ENCODE assay signal across 1 cellular context in the genomic region with DNA sequence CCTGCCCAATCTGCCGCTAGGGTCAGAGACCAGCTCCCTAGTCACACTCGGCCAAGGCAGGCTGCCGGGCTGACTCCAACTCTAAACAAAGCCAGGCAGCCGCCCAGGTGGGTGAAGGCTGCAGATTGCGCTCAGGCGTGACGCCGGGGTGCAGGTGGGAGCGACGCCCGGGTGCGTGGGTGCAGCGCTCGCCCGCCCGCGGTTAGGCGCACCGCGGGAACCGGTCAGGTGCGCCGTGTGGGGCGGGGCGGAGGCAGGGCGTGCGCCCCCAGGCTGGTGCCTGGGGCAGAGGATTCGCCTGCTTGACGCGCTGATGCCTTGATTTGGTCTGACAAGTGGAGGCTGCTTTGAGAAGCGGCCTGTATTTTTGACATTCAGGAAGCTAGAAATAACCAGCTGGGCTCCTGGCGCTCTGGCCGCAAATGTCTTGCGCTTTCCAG.
A peak's percentile ranks its signal among the peaks of the same experiment; 100 is the strongest.
TF ChIP-seq lines count a peak whose summit lies in the region.

No MANE protein-coding gene starts in this region.

TF ChIP-seq in WTC11, 78 proteins besides CTCF, POLR2A, EP300 and RAD21 (continued from another document and continues in another):
- peak; percentile 70; the same call in 1 of the 2 replicates for TF ChIP-seq FOXP1 (CRISPR knock-in tag; IDR thresholded peaks at IDR 0.05; ENCODE audit: borderline replicate concordance)
- no peak for TF ChIP-seq ZNF671 (CRISPR knock-in tag; IDR thresholded peaks at IDR 0.05)
- no peak; the same call in 1 of the 2 replicates for TF ChIP-seq CREM (CRISPR knock-in tag; IDR thresholded peaks at IDR 0.05)
- TF ChIP-seq, protein P1, sequence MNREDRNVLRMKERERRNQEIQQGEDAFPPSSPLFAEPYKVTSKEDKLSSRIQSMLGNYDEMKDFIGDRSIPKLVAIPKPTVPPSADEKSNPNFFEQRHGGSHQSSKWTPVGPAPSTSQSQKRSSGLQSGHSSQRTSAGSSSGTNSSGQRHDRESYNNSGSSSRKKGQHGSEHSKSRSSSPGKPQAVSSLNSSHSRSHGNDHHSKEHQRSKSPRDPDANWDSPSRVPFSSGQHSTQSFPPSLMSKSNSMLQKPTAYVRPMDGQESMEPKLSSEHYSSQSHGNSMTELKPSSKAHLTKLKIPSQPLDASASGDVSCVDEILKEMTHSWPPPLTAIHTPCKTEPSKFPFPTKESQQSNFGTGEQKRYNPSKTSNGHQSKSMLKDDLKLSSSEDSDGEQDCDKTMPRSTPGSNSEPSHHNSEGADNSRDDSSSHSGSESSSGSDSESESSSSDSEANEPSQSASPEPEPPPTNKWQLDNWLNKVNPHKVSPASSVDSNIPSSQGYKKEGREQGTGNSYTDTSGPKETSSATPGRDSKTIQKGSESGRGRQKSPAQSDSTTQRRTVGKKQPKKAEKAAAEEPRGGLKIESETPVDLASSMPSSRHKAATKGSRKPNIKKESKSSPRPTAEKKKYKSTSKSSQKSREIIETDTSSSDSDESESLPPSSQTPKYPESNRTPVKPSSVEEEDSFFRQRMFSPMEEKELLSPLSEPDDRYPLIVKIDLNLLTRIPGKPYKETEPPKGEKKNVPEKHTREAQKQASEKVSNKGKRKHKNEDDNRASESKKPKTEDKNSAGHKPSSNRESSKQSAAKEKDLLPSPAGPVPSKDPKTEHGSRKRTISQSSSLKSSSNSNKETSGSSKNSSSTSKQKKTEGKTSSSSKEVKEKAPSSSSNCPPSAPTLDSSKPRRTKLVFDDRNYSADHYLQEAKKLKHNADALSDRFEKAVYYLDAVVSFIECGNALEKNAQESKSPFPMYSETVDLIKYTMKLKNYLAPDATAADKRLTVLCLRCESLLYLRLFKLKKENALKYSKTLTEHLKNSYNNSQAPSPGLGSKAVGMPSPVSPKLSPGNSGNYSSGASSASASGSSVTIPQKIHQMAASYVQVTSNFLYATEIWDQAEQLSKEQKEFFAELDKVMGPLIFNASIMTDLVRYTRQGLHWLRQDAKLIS (CRISPR knock-in tag; IDR thresholded peaks at IDR 0.05; ENCODE audit: borderline replicate concordance), result no peak
- no peak for TF ChIP-seq ELF4 (CRISPR knock-in tag; IDR thresholded peaks at IDR 0.05; ENCODE audit: low read depth)
- no peak for TF ChIP-seq ATF6 (CRISPR knock-in tag; IDR thresholded peaks at IDR 0.05)
- TF ChIP-seq TP53 (CRISPR knock-in tag; IDR thresholded peaks at IDR 0.05), result no peak
- no peak for TF ChIP-seq RELA (CRISPR knock-in tag; IDR thresholded peaks at IDR 0.05; ENCODE audit: borderline replicate concordance)
- no peak for TF ChIP-seq HMGA2 (CRISPR knock-in tag; IDR thresholded peaks at IDR 0.05)
- no peak for TF ChIP-seq NFYB (CRISPR knock-in tag; conservative IDR thresholded peaks at IDR 0.05; ENCODE audit: low read depth)
- TF ChIP-seq, protein P2, sequence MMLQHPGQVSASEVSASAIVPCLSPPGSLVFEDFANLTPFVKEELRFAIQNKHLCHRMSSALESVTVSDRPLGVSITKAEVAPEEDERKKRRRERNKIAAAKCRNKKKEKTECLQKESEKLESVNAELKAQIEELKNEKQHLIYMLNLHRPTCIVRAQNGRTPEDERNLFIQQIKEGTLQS (CRISPR knock-in tag; conservative IDR thresholded peaks at IDR 0.05), result no peak
- no peak for TF ChIP-seq ZNF232 (CRISPR knock-in tag; IDR thresholded peaks at IDR 0.05)
- TF ChIP-seq, protein P3, sequence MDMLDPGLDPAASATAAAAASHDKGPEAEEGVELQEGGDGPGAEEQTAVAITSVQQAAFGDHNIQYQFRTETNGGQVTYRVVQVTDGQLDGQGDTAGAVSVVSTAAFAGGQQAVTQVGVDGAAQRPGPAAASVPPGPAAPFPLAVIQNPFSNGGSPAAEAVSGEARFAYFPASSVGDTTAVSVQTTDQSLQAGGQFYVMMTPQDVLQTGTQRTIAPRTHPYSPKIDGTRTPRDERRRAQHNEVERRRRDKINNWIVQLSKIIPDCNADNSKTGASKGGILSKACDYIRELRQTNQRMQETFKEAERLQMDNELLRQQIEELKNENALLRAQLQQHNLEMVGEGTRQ (CRISPR knock-in tag; IDR thresholded peaks at IDR 0.05), result peak; percentile 70
- no peak for TF ChIP-seq GTF2I (CRISPR knock-in tag; conservative IDR thresholded peaks at IDR 0.05)
- no peak for TF ChIP-seq JAZF1 (CRISPR knock-in tag; IDR thresholded peaks at IDR 0.05)
- peak; percentile 51 for TF ChIP-seq SP1 (CRISPR knock-in tag; conservative IDR thresholded peaks at IDR 0.05)
- TF ChIP-seq ZNF219 (CRISPR knock-in tag; IDR thresholded peaks at IDR 0.05; ENCODE audit: borderline replicate concordance), result no peak
- no peak for TF ChIP-seq IRF1 (CRISPR knock-in tag; IDR thresholded peaks at IDR 0.05)
- TF ChIP-seq ATF1 (CRISPR knock-in tag; IDR thresholded peaks at IDR 0.05), result no peak
- TF ChIP-seq, protein P4, sequence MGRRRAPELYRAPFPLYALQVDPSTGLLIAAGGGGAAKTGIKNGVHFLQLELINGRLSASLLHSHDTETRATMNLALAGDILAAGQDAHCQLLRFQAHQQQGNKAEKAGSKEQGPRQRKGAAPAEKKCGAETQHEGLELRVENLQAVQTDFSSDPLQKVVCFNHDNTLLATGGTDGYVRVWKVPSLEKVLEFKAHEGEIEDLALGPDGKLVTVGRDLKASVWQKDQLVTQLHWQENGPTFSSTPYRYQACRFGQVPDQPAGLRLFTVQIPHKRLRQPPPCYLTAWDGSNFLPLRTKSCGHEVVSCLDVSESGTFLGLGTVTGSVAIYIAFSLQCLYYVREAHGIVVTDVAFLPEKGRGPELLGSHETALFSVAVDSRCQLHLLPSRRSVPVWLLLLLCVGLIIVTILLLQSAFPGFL (CRISPR knock-in tag; IDR thresholded peaks at IDR 0.05; ENCODE audit: borderline replicate concordance), result no peak
- TF ChIP-seq EMX1 (CRISPR knock-in tag; IDR thresholded peaks at IDR 0.05), result no peak
- no peak for TF ChIP-seq CREB1 (CRISPR knock-in tag; IDR thresholded peaks at IDR 0.05)
- TF ChIP-seq GABPB1 (CRISPR knock-in tag; IDR thresholded peaks at IDR 0.05), result no peak
- TF ChIP-seq, protein P5, sequence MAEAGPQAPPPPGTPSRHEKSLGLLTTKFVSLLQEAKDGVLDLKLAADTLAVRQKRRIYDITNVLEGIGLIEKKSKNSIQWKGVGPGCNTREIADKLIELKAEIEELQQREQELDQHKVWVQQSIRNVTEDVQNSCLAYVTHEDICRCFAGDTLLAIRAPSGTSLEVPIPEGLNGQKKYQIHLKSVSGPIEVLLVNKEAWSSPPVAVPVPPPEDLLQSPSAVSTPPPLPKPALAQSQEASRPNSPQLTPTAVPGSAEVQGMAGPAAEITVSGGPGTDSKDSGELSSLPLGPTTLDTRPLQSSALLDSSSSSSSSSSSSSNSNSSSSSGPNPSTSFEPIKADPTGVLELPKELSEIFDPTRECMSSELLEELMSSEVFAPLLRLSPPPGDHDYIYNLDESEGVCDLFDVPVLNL (CRISPR knock-in tag; IDR thresholded peaks at IDR 0.05; ENCODE audit: borderline replicate concordance, low read depth), result no peak
- TF ChIP-seq ESRRA (CRISPR knock-in tag; IDR thresholded peaks at IDR 0.05; ENCODE audit: borderline replicate concordance), result no peak
- peak; percentile 78 for TF ChIP-seq ZNF423 (CRISPR knock-in tag; IDR thresholded peaks at IDR 0.05)
- TF ChIP-seq FOXK1 (CRISPR knock-in tag; IDR thresholded peaks at IDR 0.05), result peak; percentile 51
- TF ChIP-seq NR1H2 (CRISPR knock-in tag; IDR thresholded peaks at IDR 0.05), result no peak
- TF ChIP-seq, protein P6, sequence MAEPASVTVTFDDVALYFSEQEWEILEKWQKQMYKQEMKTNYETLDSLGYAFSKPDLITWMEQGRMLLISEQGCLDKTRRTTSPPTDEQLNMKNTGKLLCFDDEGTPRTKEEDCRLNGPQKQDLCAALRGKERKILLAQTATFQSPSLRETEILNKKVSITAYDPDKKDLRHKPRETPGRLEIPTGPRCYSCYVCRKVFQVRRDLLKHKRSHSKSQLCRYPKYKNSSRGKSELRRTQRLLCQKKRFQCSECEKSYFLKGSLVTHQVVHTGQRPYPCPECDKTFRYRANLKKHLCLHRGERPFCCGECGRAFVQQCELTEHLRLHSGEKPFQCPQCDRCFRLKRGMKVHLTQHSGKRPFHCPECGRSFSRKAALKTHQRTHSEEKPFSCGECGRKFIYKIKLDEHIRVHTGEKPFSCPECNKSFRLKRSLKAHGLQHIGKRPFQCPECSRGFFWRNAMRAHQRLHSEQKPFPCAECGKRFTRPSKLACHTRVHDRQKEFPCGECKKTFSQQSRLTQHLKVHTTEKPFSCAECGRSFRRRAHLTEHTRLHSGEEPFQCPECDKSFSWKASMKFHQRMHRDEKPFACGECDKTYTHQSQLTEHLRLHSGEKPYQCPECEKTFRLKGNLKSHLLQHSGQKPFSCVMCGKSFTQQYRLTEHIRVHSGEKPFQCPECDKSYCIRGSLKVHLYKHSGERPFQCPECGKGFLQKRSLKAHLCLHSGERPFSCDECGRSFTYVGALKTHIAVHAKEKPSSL (CRISPR knock-in tag; conservative IDR thresholded peaks at IDR 0.05), result no peak
- no peak for TF ChIP-seq TEAD4 (CRISPR knock-in tag; IDR thresholded peaks at IDR 0.05)
- no peak for TF ChIP-seq NR3C1 (CRISPR knock-in tag; conservative IDR thresholded peaks at IDR 0.05; ENCODE audit: low read depth)
- no peak for TF ChIP-seq NFE2L1 (CRISPR knock-in tag; IDR thresholded peaks at IDR 0.05)
- no peak for TF ChIP-seq OVOL2 (CRISPR knock-in tag; IDR thresholded peaks at IDR 0.05; ENCODE audit: borderline replicate concordance)
- TF ChIP-seq, protein P7, sequence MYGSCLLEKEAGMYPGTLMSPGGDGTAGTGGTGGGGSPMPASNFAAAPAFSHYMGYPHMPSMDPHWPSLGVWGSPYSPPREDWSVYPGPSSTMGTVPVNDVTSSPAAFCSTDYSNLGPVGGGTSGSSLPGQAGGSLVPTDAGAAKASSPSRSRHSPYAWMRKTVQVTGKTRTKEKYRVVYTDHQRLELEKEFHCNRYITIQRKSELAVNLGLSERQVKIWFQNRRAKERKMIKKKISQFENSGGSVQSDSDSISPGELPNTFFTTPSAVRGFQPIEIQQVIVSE (CRISPR knock-in tag; IDR thresholded peaks at IDR 0.05; ENCODE audit: borderline replicate concordance), result no peak
- TF ChIP-seq ZNF263 (CRISPR knock-in tag; IDR thresholded peaks at IDR 0.05; ENCODE audit: low read depth), result no peak
- no peak for TF ChIP-seq ZSCAN18 (CRISPR knock-in tag; IDR thresholded peaks at IDR 0.05)
- no peak; the same call in 1 of the 2 replicates for TF ChIP-seq TEAD1 (CRISPR knock-in tag; IDR thresholded peaks at IDR 0.05)
- TF ChIP-seq, protein P8, sequence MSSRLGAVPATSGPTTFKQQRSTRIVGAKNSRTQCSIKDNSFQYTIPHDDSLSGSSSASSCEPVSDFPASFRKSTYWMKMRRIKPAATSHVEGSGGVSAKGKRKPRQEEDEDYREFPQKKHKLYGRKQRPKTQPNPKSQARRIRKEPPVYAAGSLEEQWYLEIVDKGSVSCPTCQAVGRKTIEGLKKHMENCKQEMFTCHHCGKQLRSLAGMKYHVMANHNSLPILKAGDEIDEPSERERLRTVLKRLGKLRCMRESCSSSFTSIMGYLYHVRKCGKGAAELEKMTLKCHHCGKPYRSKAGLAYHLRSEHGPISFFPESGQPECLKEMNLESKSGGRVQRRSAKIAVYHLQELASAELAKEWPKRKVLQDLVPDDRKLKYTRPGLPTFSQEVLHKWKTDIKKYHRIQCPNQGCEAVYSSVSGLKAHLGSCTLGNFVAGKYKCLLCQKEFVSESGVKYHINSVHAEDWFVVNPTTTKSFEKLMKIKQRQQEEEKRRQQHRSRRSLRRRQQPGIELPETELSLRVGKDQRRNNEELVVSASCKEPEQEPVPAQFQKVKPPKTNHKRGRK (CRISPR knock-in tag; IDR thresholded peaks at IDR 0.05; ENCODE audit: borderline replicate concordance), result no peak
- TF ChIP-seq NR2C2 (CRISPR knock-in tag; IDR thresholded peaks at IDR 0.05), result no peak
- TF ChIP-seq IRF2 (CRISPR knock-in tag; IDR thresholded peaks at IDR 0.05; ENCODE audit: borderline replicate concordance, low read depth), result no peak
- TF ChIP-seq, protein P9, sequence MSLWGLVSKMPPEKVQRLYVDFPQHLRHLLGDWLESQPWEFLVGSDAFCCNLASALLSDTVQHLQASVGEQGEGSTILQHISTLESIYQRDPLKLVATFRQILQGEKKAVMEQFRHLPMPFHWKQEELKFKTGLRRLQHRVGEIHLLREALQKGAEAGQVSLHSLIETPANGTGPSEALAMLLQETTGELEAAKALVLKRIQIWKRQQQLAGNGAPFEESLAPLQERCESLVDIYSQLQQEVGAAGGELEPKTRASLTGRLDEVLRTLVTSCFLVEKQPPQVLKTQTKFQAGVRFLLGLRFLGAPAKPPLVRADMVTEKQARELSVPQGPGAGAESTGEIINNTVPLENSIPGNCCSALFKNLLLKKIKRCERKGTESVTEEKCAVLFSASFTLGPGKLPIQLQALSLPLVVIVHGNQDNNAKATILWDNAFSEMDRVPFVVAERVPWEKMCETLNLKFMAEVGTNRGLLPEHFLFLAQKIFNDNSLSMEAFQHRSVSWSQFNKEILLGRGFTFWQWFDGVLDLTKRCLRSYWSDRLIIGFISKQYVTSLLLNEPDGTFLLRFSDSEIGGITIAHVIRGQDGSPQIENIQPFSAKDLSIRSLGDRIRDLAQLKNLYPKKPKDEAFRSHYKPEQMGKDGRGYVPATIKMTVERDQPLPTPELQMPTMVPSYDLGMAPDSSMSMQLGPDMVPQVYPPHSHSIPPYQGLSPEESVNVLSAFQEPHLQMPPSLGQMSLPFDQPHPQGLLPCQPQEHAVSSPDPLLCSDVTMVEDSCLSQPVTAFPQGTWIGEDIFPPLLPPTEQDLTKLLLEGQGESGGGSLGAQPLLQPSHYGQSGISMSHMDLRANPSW (CRISPR knock-in tag; conservative IDR thresholded peaks at IDR 0.05; ENCODE audit: low read depth), result no peak
